ENCODE assay signal across 19 cellular contexts in genomic region chr21:42583150-42583991, GRCh38.
"Had no signal": no experiment of that assay in that cellular context is flagged by ENCODE, and none has a peak within 500 bp of the region (broad histone marks: within the 10 kb centered on the region; RNA-seq: fewer than 3 reads in every experiment).

No MANE protein-coding gene starts in this region.

- H3K27me3 ChIP-seq: sigmoid colon, uterus had no signal

- H3K4me1 Mint-ChIP-seq: nephron had no signal

- H3K4me3 ChIP-seq: lung, prostate gland, sigmoid colon, uterus had no signal

- H3K27ac Mint-ChIP-seq: activated CD4-positive, alpha-beta memory T cell treated with anti-CD3 and anti-CD28 coated beads for 36 hours; activated CD8-positive, alpha-beta memory T cell treated with anti-CD3 and anti-CD28 coated beads, Interleukin-2, amount 10 ng/mL, durations not matched to agents 7 days and 5 days; dendritic cell treated with granulocyte-macrophage colony-stimulating factor and Interleukin-4, amounts not matched to agents 40 ng/mL and 50 ng/mL, for 4 days; immature natural killer cell; nephron had no signal

- H3K9me3 ChIP-seq: prostate gland, sigmoid colon, SK-N-SH, uterus had no signal

- H3K4me3 Mint-ChIP-seq: activated CD4-positive, alpha-beta memory T cell treated with anti-CD3 and anti-CD28 coated beads for 36 hours; activated CD8-positive, alpha-beta memory T cell treated with anti-CD3 and anti-CD28 coated beads, Interleukin-2, amount 10 ng/mL, durations not matched to agents 7 days and 5 days; dendritic cell treated with granulocyte-macrophage colony-stimulating factor and Interleukin-4, amounts not matched to agents 40 ng/mL and 50 ng/mL, for 4 days; immature natural killer cell; nephron had no signal

- ATAC-seq: activated CD8-positive, alpha-beta memory T cell treated with anti-CD3 and anti-CD28 coated beads, Interleukin-2, amount 10 ng/mL, durations not matched to agents 7 days and 5 days had no signal

- DNase-seq: activated CD4-positive, alpha-beta memory T cell treated with anti-CD3 and anti-CD28 coated beads for 36 hours; activated CD4-positive, alpha-beta T cell treated with anti-CD3 and anti-CD28 coated beads for 1 hour; activated CD8-positive, alpha-beta memory T cell treated with anti-CD3 and anti-CD28 coated beads, Interleukin-2, amount 10 ng/mL, durations not matched to agents 7 days and 5 days; activated T-cell treated with anti-CD3 and anti-CD28 coated beads, Interleukin-2, amount 50 U/mL, for 48 hours; anterior cingulate cortex; brain microvascular endothelial cell; effector memory CD4-positive, alpha-beta T cell; foreskin melanocyte; immature natural killer cell; occipital lobe; sigmoid colon; SK-N-SH; stimulated activated CD4-positive, alpha-beta T cell treated with anti-CD3 and anti-CD28 coated beads, Interleukin-1b, Interleukin-23, amount 100 ng/mL, for 48 hours; T1000; uterus had no signal

- H3K27me3 Mint-ChIP-seq: activated CD4-positive, alpha-beta memory T cell treated with anti-CD3 and anti-CD28 coated beads for 36 hours; activated CD8-positive, alpha-beta memory T cell treated with anti-CD3 and anti-CD28 coated beads, Interleukin-2, amount 10 ng/mL, durations not matched to agents 7 days and 5 days; dendritic cell treated with granulocyte-macrophage colony-stimulating factor and Interleukin-4, amounts not matched to agents 40 ng/mL and 50 ng/mL, for 4 days had no signal

- H3K4me1 ChIP-seq: prostate gland, sigmoid colon, uterus had no signal

- H3K9me3 Mint-ChIP-seq: activated CD4-positive, alpha-beta memory T cell treated with anti-CD3 and anti-CD28 coated beads for 36 hours; dendritic cell treated with granulocyte-macrophage colony-stimulating factor and Interleukin-4, amounts not matched to agents 40 ng/mL and 50 ng/mL, for 4 days; immature natural killer cell had no signal

- H3K36me3 Mint-ChIP-seq: activated CD4-positive, alpha-beta memory T cell treated with anti-CD3 and anti-CD28 coated beads for 36 hours; activated CD8-positive, alpha-beta memory T cell treated with anti-CD3 and anti-CD28 coated beads, Interleukin-2, amount 10 ng/mL, durations not matched to agents 7 days and 5 days had no signal

- H3K27ac ChIP-seq: brain microvascular endothelial cell, prostate gland, sigmoid colon, uterus had no signal

- H3K36me3 ChIP-seq: brain microvascular endothelial cell, prostate gland, sigmoid colon, uterus had no signal

- H3K4me2 ChIP-seq: SK-N-SH had no signal
